Comparison of ENCODE assay signal across 8 cellular contexts in the genomic region with DNA sequence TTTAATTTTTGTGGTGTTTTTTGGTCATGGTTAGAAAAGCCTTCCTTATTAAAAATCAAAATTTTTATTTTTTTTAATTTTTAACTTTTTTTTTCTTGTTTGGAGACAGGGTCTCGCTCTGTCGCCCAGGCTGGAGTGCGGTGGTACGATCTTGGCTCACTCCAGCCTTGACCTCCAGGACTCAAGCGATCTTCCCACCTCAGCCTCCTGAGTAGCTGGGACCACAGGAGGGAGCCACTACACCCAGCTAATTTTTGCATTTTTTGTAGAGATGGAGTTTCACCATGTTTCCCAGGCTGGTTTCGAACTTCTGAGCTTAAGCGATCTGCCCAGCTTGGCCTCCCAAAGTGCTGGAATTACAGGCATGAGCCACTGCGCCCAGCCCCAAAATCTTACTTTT. TPM values are rescaled to one million over a fixed set of nuclear protein-coding genes. Genes with fewer than 3 reads are reported as not detected.
DNase-seq lines count a peak whose midpoint lies in the region; ATAC-seq, FAIRE-seq and TF ChIP-seq lines count a peak whose summit lies in the region.
"Not testable (repeated sequence)": the region's sequence is repeated elsewhere in the genome, so short reads cannot be mapped to it uniquely, and the experiment has no call there.

No MANE protein-coding gene starts in this region.

- TF ChIP-seq CTCF in A549 (IDR thresholded peaks at IDR 0.05), result peak; percentile 15; the same call in 1 of the 3 replicates
- TF ChIP-seq CTCF in H9 (conservative IDR thresholded peaks at IDR 0.05), result peak; percentile 58
- peak; percentile 18; the same call in 1 of the 2 replicates for TF ChIP-seq CTCF in VCaP (conservative IDR thresholded peaks at IDR 0.05)
- peak; percentile 54 for TF ChIP-seq CTCF in choroid plexus epithelial cell (conservative IDR thresholded peaks at IDR 0.05; ENCODE audit: low read depth, low read length)
- TF ChIP-seq CTCF in foreskin keratinocyte (conservative IDR thresholded peaks at IDR 0.05), result peak; percentile 49
- peak; percentile 23 for TF ChIP-seq CTCF in progenitor cell of endocrine pancreas (IDR thresholded peaks at IDR 0.05; ENCODE audit: unreplicated experiment)

- TF ChIP-seq EP300 in A549 (IDR thresholded peaks at IDR 0.05), result not testable (repeated sequence)

- not testable (repeated sequence) for H3K4me3 Mint-ChIP-seq in H9; progenitor cell of endocrine pancreas (ENCODE audit: low read depth)

- H3K27me3 Mint-ChIP-seq in H9 (ENCODE audit: low read depth); progenitor cell of endocrine pancreas: not testable (repeated sequence)

- H2BK5ac ChIP-seq in H9 (ENCODE audit: insufficient read length, low read length), result not testable (repeated sequence)

- not testable (repeated sequence) for H4K5ac ChIP-seq in H9 (ENCODE audit: insufficient read length, low read depth, low read length)

- not testable (repeated sequence) for H2BK15ac ChIP-seq in H9 (ENCODE audit: low read depth, low read length)

- ATAC-seq in A549, foreskin keratinocyte: not testable (repeated sequence)

- H3K4me1 ChIP-seq in A549, result peaks cover 14% of the 10 kb centered on the region
- not testable (repeated sequence) for H3K4me1 ChIP-seq in H9 (ENCODE audit: insufficient read depth, low read length); foreskin keratinocyte

- not testable (repeated sequence) for H3K27me3 ChIP-seq in H9 (ENCODE audit: insufficient read depth, low read length); foreskin keratinocyte

- H3K27ac ChIP-seq in A549; H9 (ENCODE audit: insufficient read length, low read depth, low read length); VCaP; foreskin keratinocyte: not testable (repeated sequence)

- H4K91ac ChIP-seq in H9 (ENCODE audit: insufficient read length, low read depth, low read length), result not testable (repeated sequence)

- not testable (repeated sequence) for H3K79me2 ChIP-seq in H9 (ENCODE audit: insufficient read depth, low read length)

- H3T11ph ChIP-seq in H9 (ENCODE audit: low read length), result not testable (repeated sequence)

- not testable (repeated sequence) for FAIRE-seq in A549 (lab: Jason Lieb, UNC)

- not testable (repeated sequence) for H3K4me2 ChIP-seq in A549; H9 (ENCODE audit: insufficient read depth, insufficient read length, low read length)

- H3K9me3 ChIP-seq in A549; H9 (ENCODE audit: control insufficient read depth, low read depth, low read length): not testable (repeated sequence)

- H3K18ac ChIP-seq in H9 (ENCODE audit: insufficient read length, low read depth, low read length), result not testable (repeated sequence)

- not testable (repeated sequence) for H3K9me3 Mint-ChIP-seq in H9; progenitor cell of endocrine pancreas (ENCODE audit: low read depth)

- not testable (repeated sequence) for H3K14ac ChIP-seq in H9 (ENCODE audit: insufficient read depth, low read length)

- not testable (repeated sequence) for H3K79me1 ChIP-seq in H9 (ENCODE audit: insufficient read depth, low read depth, low read length, poor library complexity, severe bottlenecking)

- peak; percentile 11 to 22; a peak in 1 of 5 replicates for TF ChIP-seq RAD21 in A549 (conservative IDR thresholded peaks at IDR 0.05 in 1 of 2, IDR thresholded peaks at IDR 0.05 in 1 of 2)

- TF ChIP-seq POLR2A in A549 (IDR thresholded peaks at IDR 0.05; ENCODE audit: low read length), result not testable (repeated sequence)

- not testable (repeated sequence) for H3K23ac ChIP-seq in H9 (ENCODE audit: insufficient read length, low read depth, low read length)

- not testable (repeated sequence) for H3K4me1 Mint-ChIP-seq in H9; progenitor cell of endocrine pancreas (ENCODE audit: low read depth)

- POLR2A ChIA-PET in A549 (lab: Yijun Ruan, JAX), result not testable (repeated sequence)

- not testable (repeated sequence) for H3K56ac ChIP-seq in H9 (ENCODE audit: insufficient read length, low read depth, low read length)

- H4K20me1 ChIP-seq in H9 (ENCODE audit: control insufficient read depth, insufficient read depth, insufficient read length), result not testable (repeated sequence)

- DNase-seq in A549 (ENCODE audit: low read depth in 1 of 2, low spot score in 1 of 2), result peak in 1 of 2 experiments; percentile 4
- peak; percentile 14 for DNase-seq in DMS 273 (lab: John Stamatoyannopoulos, UW; ENCODE audit: unreplicated experiment)
- DNase-seq in H9, result peak; percentile 34
- DNase-seq in NCI-H82 (lab: John Stamatoyannopoulos, UW), result peak; percentile 52
- DNase-seq in choroid plexus epithelial cell (ENCODE audit: low read depth); foreskin keratinocyte; progenitor cell of endocrine pancreas (ENCODE audit: low spot score, unreplicated experiment): not testable (repeated sequence)

- H3K4me3 ChIP-seq in A549; choroid plexus epithelial cell (ENCODE audit: low read depth, low read length): not testable (repeated sequence)

- WGBS in A549 (ENCODE audit: missing lambda C conversion rate), result 96% methylated on average over 8 of the region's 8 CpGs
- no CpG with 5 or more reads among the region's 8 CpGs for WGBS in H9 (ENCODE audit: extremely low coverage, insufficient read length, low lambda C conversion rate)

- H2BK120ac ChIP-seq in H9 (ENCODE audit: low read depth, low read length, poor library complexity, severe bottlenecking), result not testable (repeated sequence)

- H2AFZ ChIP-seq in H9 (ENCODE audit: low read length), result not testable (repeated sequence)

- H3K23me2 ChIP-seq in H9 (ENCODE audit: insufficient read length, low read depth, low read length, poor library complexity, severe bottlenecking), result not testable (repeated sequence)

- H2AK5ac ChIP-seq in H9 (ENCODE audit: insufficient read length, low read length), result not testable (repeated sequence)

- peaks cover 19 to 41% (median 37%) of the 10 kb centered on the region in 3 experiments; a peak in 6 of 7 replicates for H3K36me3 Mint-ChIP-seq in H9 (ENCODE audit: insufficient read depth in 1 of 3, low read depth in 3 of 3)
- peaks cover 27% of the 10 kb centered on the region for H3K36me3 Mint-ChIP-seq in progenitor cell of endocrine pancreas (ENCODE audit: insufficient read depth)

- H3K27ac Mint-ChIP-seq in H9, progenitor cell of endocrine pancreas: not testable (repeated sequence)

- not testable (repeated sequence) for H3K9ac ChIP-seq in H9 (ENCODE audit: extremely low read depth, insufficient read length, low read length)

- not testable (repeated sequence) for H2BK12ac ChIP-seq in H9 (ENCODE audit: insufficient read length, low read depth, low read length)

- CTCF ChIA-PET in A549 (lab: Yijun Ruan, JAX), result interaction anchor here (0.9 to 1.4 kb wide), 2 partner anchors 54 to 233 kb away, joined by 3 read pairs; no protein-coding TSS in a partner anchor

- H2BK20ac ChIP-seq in H9 (ENCODE audit: low read depth, low read length, poor library complexity, severe bottlenecking), result not testable (repeated sequence)

- H3K4ac ChIP-seq in H9 (ENCODE audit: low read depth, low read length), result not testable (repeated sequence)

- not testable (repeated sequence) for H4K8ac ChIP-seq in H9 (replicated peaks; ENCODE audit: insufficient read length, low read depth, low read length)

RNA-seq across cellular contexts. Expression of gene DLG1, which starts 21.6 kb away (rescaled TPM):
- polyA plus RNA-seq in A549 (2011; rRNA removed) (33.9 and 40.7 TPM in 2 replicates), A549 (2017; fragmentation: RNase III; extraction: RNeasy Plus Mini Kit Qiagen cat#74134 plus additional on column Dnase treatment) (26.4 to 29.6 TPM (median 27.0 TPM) in 3 replicates), foreskin keratinocyte (17.7 and 22.1 TPM in 2 replicates)
- 5.9 and 6.8 TPM in 2 replicates for polyA plus RNA-seq in A549 (2012; cell fraction: cytosol; rRNA removed)
- 8.1 and 10.2 TPM in 2 replicates for polyA plus RNA-seq in A549 (2012; cell fraction: nucleus; rRNA removed)
- 24.7 and 31.8 TPM in 2 replicates for polyA minus RNA-seq in A549 (2011; rRNA and poly(A)+ RNA removed)
- total RNA-seq in H9 (2021) (84.1 and 86.2 TPM in 2 replicates), foreskin keratinocyte (113 and 118 TPM in 2 replicates), progenitor cell of endocrine pancreas (99.6 and 115 TPM in 2 replicates)
